In the genomic region with DNA sequence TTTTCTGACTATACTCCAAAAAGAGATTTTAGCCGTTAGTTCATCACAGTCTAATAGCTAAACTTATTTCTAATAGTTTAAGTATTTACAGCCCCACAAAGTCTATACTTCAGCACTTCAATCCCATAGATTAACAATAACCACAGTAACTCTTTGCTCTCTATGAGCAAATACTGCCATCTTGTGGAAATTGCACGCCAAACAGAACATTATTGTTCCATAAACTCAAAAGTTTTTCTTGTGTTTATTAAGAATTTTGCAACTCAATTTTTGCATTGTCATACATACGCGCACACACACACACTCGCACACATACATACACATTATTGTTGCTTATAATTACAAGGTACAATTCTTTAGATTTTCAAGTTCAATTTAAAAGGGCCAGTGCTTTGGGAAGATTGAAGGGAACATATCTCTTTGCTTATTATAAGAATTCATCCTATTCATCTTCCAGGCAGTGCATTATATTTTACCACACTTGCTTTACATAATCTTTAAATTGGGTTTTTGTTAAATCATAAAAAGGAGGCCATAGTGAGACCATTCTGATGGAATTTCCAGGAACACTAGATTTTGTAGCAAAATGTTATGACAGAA, we compare ENCODE assay signal across 8 cellular contexts.
DNase-seq lines count a peak whose midpoint lies in the region; ATAC-seq and TF ChIP-seq lines count a peak whose summit lies in the region.

No MANE protein-coding gene starts in this region.

- peak; percentile 95 for TF ChIP-seq CTCF in chondrocyte (IDR thresholded peaks at IDR 0.05)

- peaks cover 38% of the 10 kb centered on the region for H3K27me3 Mint-ChIP-seq in chondrocyte (ENCODE audit: low read depth)

- no peak overlapping the region for H3K4me3 Mint-ChIP-seq in chondrocyte (ENCODE audit: unreplicated experiment)

- no peaks in the 10 kb centered on the region for H3K36me3 Mint-ChIP-seq in chondrocyte (ENCODE audit: low read depth)
- H3K36me3 Mint-ChIP-seq in activated naive CD4-positive, alpha-beta T cell treated with anti-CD3 and anti-CD28 coated beads, Interleukin-2, amount 50 U/mL, for 72 hours: no peaks in the 10 kb centered on the region

- no peaks in the 10 kb centered on the region for H3K9me3 Mint-ChIP-seq in chondrocyte (ENCODE audit: low read depth)
- no peaks in the 10 kb centered on the region for H3K9me3 Mint-ChIP-seq in activated naive CD4-positive, alpha-beta T cell treated with anti-CD3 and anti-CD28 coated beads, Interleukin-2, amount 50 U/mL, for 72 hours

- DNase-seq in CMK (ENCODE audit: low read depth) (peak; percentile 3), NCI-H748 (lab: John Stamatoyannopoulos, UW; ENCODE audit: unreplicated experiment) (peak; percentile 53), chondrocyte (ENCODE audit: low spot score) (no peak), midbrain (lab: John Stamatoyannopoulos, UW) (peak; percentile 69), GM19238 (ENCODE audit: insufficient read length, low spot score) (no peak)
- no peak for DNase-seq in activated naive CD4-positive, alpha-beta T cell treated with anti-CD3 and anti-CD28 coated beads, Interleukin-2, amount 50 U/mL, for 72 hours (ENCODE audit: low spot score in 2 of 2)

- ATAC-seq in GM18867 (IDR thresholded peaks at IDR 0.05; ENCODE audit: unreplicated experiment): peak; percentile 77
- ATAC-seq in HG03139 (IDR thresholded peaks at IDR 0.05; ENCODE audit: unreplicated experiment): peak; percentile 60
- no peak for ATAC-seq in activated naive CD4-positive, alpha-beta T cell treated with anti-CD3 and anti-CD28 coated beads, Interleukin-2, amount 50 U/mL, for 72 hours

- no peaks in the 10 kb centered on the region for H3K4me1 Mint-ChIP-seq in chondrocyte (ENCODE audit: low read depth)

- H3K27ac Mint-ChIP-seq in chondrocyte (ENCODE audit: unreplicated experiment): no peak overlapping the region
- H3K27ac Mint-ChIP-seq in activated naive CD4-positive, alpha-beta T cell treated with anti-CD3 and anti-CD28 coated beads, Interleukin-2, amount 50 U/mL, for 72 hours: no peak overlapping the region

Comparison
In these comparisons a context has a peak if more than half of its experiments do, and no peak if none do; other contexts are left out.
1. DNase-seq: peak in CMK (single experiment), NCI-H748 (single experiment) and midbrain (single experiment); none in chondrocyte (single experiment), GM19238 (single experiment) and activated naive CD4-positive, alpha-beta T cell treated with anti-CD3 and anti-CD28 coated beads, Interleukin-2, amount 50 U/mL, for 72 hours (0 of 2).
2. ATAC-seq: peak in GM18867 (single experiment) and HG03139 (single experiment); none in activated naive CD4-positive, alpha-beta T cell treated with anti-CD3 and anti-CD28 coated beads, Interleukin-2, amount 50 U/mL, for 72 hours (0 of 2).